In the genomic region with DNA sequence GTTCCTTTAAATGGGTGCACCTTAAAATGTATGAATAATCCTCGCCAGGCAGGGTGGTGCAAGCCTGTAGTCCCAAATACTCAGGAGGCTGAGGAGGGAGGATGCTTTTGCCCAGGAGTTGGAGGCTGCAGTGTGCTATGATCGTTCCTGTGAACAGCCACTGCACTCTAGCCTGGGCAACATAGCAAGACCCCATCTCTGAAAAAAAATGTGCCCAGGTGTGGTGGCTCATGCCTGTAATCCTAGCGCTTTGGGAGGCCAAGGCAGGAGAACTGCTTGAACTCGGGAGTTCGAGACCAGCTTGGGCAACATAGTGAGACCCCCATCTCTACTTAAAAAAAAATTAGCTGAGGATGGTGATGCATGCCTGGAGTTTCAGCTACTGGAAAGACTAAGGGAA, we compare ENCODE assay signal across 14 cellular contexts. TPM values are rescaled to one million over a fixed set of nuclear protein-coding genes. Genes with fewer than 3 reads are reported as not detected.
DNase-seq lines count a peak whose midpoint lies in the region; ATAC-seq and TF ChIP-seq lines count a peak whose summit lies in the region.
"Had no signal": no experiment of that assay in that cellular context is flagged by ENCODE, and none has a peak within 500 bp of the region (broad histone marks: within the 10 kb centered on the region; RNA-seq: fewer than 3 reads in every experiment).

No MANE protein-coding gene starts in this region.

- no peak for DNase-seq in activated T-cell treated with anti-CD3 and anti-CD28 coated beads, Interleukin-2, amount 50 U/mL, for 72 hours
- no peak for DNase-seq in activated T-cell treated with anti-CD3 and anti-CD28 coated beads, Interleukin-2, amount 50 U/mL, for 1 hour
- DNase-seq in OCI-LY7 (ENCODE audit: low spot score) (no peak), esophagus muscularis mucosa (ENCODE audit: extremely low spot score) (no peak), stomach (no peak)
- no peak for DNase-seq in activated CD8-positive, alpha-beta memory T cell treated with anti-CD3 and anti-CD28 coated beads, Interleukin-2, amount 50 U/mL, for 4 hours
- DNase-seq in activated CD8-positive, alpha-beta memory T cell treated with anti-CD3 and anti-CD28 coated beads, Interleukin-2, amount 10 ng/mL, durations not matched to agents 7 days and 5 days: no peak
- DNase-seq: ACHN, activated B cell treated with CpG ODN at 0.5 μM for 24 hours, COR-L47, NCI-H510A, retina, thyroid gland had no signal

- BruUV-seq in OCI-LY7 (replicated peaks; lab: Mats Ljungman, UMichigan): no TSS peak

- H3K9me3 Mint-ChIP-seq in activated T-cell treated with anti-CD3 and anti-CD28 coated beads, Interleukin-2, amount 50 U/mL, for 72 hours: no peaks in the 10 kb centered on the region
- H3K9me3 Mint-ChIP-seq in activated CD8-positive, alpha-beta memory T cell treated with anti-CD3 and anti-CD28 coated beads, Interleukin-2, amount 10 ng/mL, durations not matched to agents 7 days and 5 days (ENCODE audit: low read depth): no peaks in the 10 kb centered on the region
- H3K9me3 Mint-ChIP-seq: activated B cell treated with CpG ODN at 0.5 μM for 24 hours had no signal

- CTCF ChIA-PET in OCI-LY7 (lab: Charles Lee; ENCODE audit: unreplicated experiment): no interaction called here
- CTCF ChIA-PET in activated CD8-positive, alpha-beta memory T cell treated with anti-CD3 and anti-CD28 coated beads, Interleukin-2, amount 10 ng/mL, durations not matched to agents 7 days and 5 days (lab: Charles Lee): no interaction called here

- WGBS in esophagus muscularis mucosa: 91% methylated on average over 5 of the region's 5 CpGs
- 93 to 99% (median 97%) methylated on average over 5 of the region's 5 CpGs for WGBS in stomach, 5 donors

- peak overlapping the region; percentile 82 for H3K4me2 ChIP-seq in OCI-LY7 (ENCODE audit: low read length)

- peaks cover 18% of the 10 kb centered on the region for H3K4me1 Mint-ChIP-seq in activated T-cell treated with anti-CD3 and anti-CD28 coated beads, Interleukin-2, amount 50 U/mL, for 72 hours (ENCODE audit: low read depth)
- H3K4me1 Mint-ChIP-seq in activated CD8-positive, alpha-beta memory T cell treated with anti-CD3 and anti-CD28 coated beads, Interleukin-2, amount 10 ng/mL, durations not matched to agents 7 days and 5 days: peaks cover 14% of the 10 kb centered on the region

- peaks cover 19% of the 10 kb centered on the region; the same call in 1 of the 2 replicates for H3K79me2 ChIP-seq in OCI-LY7 (ENCODE audit: insufficient read depth, low read depth, low read length)

- H3K27ac Mint-ChIP-seq in activated T-cell treated with anti-CD3 and anti-CD28 coated beads, Interleukin-2, amount 50 U/mL, for 72 hours: no peak overlapping the region
- H3K27ac Mint-ChIP-seq in activated CD8-positive, alpha-beta memory T cell treated with anti-CD3 and anti-CD28 coated beads, Interleukin-2, amount 10 ng/mL, durations not matched to agents 7 days and 5 days: no peak overlapping the region

- peak overlapping the region; percentile 92 to 95 for H3K4me3 Mint-ChIP-seq in activated T-cell treated with anti-CD3 and anti-CD28 coated beads, Interleukin-2, amount 50 U/mL, for 72 hours
- no peak overlapping the region for H3K4me3 Mint-ChIP-seq in activated CD8-positive, alpha-beta memory T cell treated with anti-CD3 and anti-CD28 coated beads, Interleukin-2, amount 10 ng/mL, durations not matched to agents 7 days and 5 days

- H3K27me3 Mint-ChIP-seq in activated T-cell treated with anti-CD3 and anti-CD28 coated beads, Interleukin-2, amount 50 U/mL, for 72 hours (ENCODE audit: low read depth): no peaks in the 10 kb centered on the region
- peaks cover 5% of the 10 kb centered on the region for H3K27me3 Mint-ChIP-seq in activated CD8-positive, alpha-beta memory T cell treated with anti-CD3 and anti-CD28 coated beads, Interleukin-2, amount 10 ng/mL, durations not matched to agents 7 days and 5 days

- no peaks in the 10 kb centered on the region for H3K36me3 ChIP-seq in OCI-LY7 (ENCODE audit: insufficient read depth, low read length)
- H3K36me3 ChIP-seq in esophagus muscularis mucosa: no peaks in the 10 kb centered on the region
- no peaks in the 10 kb centered on the region for H3K36me3 ChIP-seq in stomach
- H3K36me3 ChIP-seq: thyroid gland had no signal

- H3K27ac ChIP-seq in OCI-LY7 (ENCODE audit: low read depth, low read length, poor library complexity, severe bottlenecking) (peak overlapping the region; percentile 84), esophagus muscularis mucosa (replicated peaks in 1 of 4) (peak overlapping the region; percentile 89 to 96 (median 92)), stomach (peak overlapping the region in 4 of 5 donors; percentile 88 to 95 (median 90))

- H2AFZ ChIP-seq in OCI-LY7 (ENCODE audit: low read length): no peak overlapping the region

- H3K4me3 ChIP-seq in OCI-LY7 (ENCODE audit: low read depth, low read length, poor library complexity, severe bottlenecking): peak overlapping the region; percentile 77
- H3K4me3 ChIP-seq in esophagus muscularis mucosa: peak overlapping the region; percentile 66 to 86 (median 74)
- peak overlapping the region; percentile 67 to 80 (median 72) for H3K4me3 ChIP-seq in stomach
- H3K4me3 ChIP-seq: thyroid gland had no signal

- no peaks in the 10 kb centered on the region for H3K36me3 Mint-ChIP-seq in activated T-cell treated with anti-CD3 and anti-CD28 coated beads, Interleukin-2, amount 50 U/mL, for 72 hours (ENCODE audit: insufficient read depth in 2 of 2)
- H3K36me3 Mint-ChIP-seq in activated CD8-positive, alpha-beta memory T cell treated with anti-CD3 and anti-CD28 coated beads, Interleukin-2, amount 10 ng/mL, durations not matched to agents 7 days and 5 days: no peaks in the 10 kb centered on the region

- TF ChIP-seq EP300 in esophagus muscularis mucosa (IDR thresholded peaks at IDR 0.05): no peak
- TF ChIP-seq EP300 in stomach (IDR thresholded peaks at IDR 0.05): no peak

- H3K9me2 ChIP-seq in OCI-LY7 (ENCODE audit: insufficient read depth, low read length): no peaks in the 10 kb centered on the region

- intact Hi-C loops in OCI-LY7 (cut with micrococcal nuclease; ENCODE audit: unreplicated experiment): no loop called here
- intact Hi-C loops in esophagus muscularis mucosa (cut with DNase I): no loop called here
- intact Hi-C loops in stomach (cut with DNase I; ENCODE audit: low total_unique reads): no loop called here

- H3K4me1 ChIP-seq in OCI-LY7 (ENCODE audit: insufficient read depth, low read length, poor library complexity, severe bottlenecking) (peaks cover 35% of the 10 kb centered on the region), esophagus muscularis mucosa (peaks cover 65 to 69% (median 68%) of the 10 kb centered on the region in 4 donors), stomach (peaks cover 36 to 75% (median 56%) of the 10 kb centered on the region in 4 donors)

- POLR2A ChIA-PET in OCI-LY7 (lab: Charles Lee): interaction anchor here (0.7 to 1.1 kb wide), 2 partner anchors 34 to 191 kb away, joined by 3 to 7 read pairs; no protein-coding TSS in a partner anchor

- no peaks in the 10 kb centered on the region for H3K27me3 ChIP-seq in esophagus muscularis mucosa
- H3K27me3 ChIP-seq in stomach: no peaks in the 10 kb centered on the region
- H3K27me3 ChIP-seq: thyroid gland had no signal

- TF ChIP-seq POLR2A in esophagus muscularis mucosa (IDR thresholded peaks at IDR 0.05; ENCODE audit: low read depth): no peak
- no peak for TF ChIP-seq POLR2A in stomach (IDR thresholded peaks at IDR 0.05)

- TF ChIP-seq CTCF in OCI-LY7 (conservative IDR thresholded peaks at IDR 0.05; ENCODE audit: low read length) (no peak), esophagus muscularis mucosa (IDR thresholded peaks at IDR 0.05) (no peak), stomach (IDR thresholded peaks at IDR 0.05) (no peak)

- ATAC-seq in activated T-cell treated with anti-CD3 and anti-CD28 coated beads, Interleukin-2, amount 50 U/mL, for 72 hours (replicated peaks in 1 of 2): no peak
- no peak for ATAC-seq in activated CD8-positive, alpha-beta memory T cell treated with anti-CD3 and anti-CD28 coated beads, Interleukin-2, amount 10 ng/mL, durations not matched to agents 7 days and 5 days
- ATAC-seq in GM21526 (IDR thresholded peaks at IDR 0.05; ENCODE audit: low FRiP score, unreplicated experiment): no peak

- no peaks in the 10 kb centered on the region for H4K20me1 ChIP-seq in OCI-LY7 (ENCODE audit: insufficient read depth, low read length)

- H3K9me3 ChIP-seq in OCI-LY7 (ENCODE audit: low read length) (no peaks in the 10 kb centered on the region), esophagus muscularis mucosa (no peaks in the 10 kb centered on the region), stomach (no peaks in the 10 kb centered on the region)
- H3K9me3 ChIP-seq: thyroid gland had no signal

RNA-seq across cellular contexts. Expression of a gene that starts 39.6 kb away (rescaled TPM):
- total RNA-seq in activated T-cell treated with anti-CD3 and anti-CD28 coated beads, Interleukin-2, amount 50 U/mL, for 72 hours: 10 to 100 TPM; 10.2 to 12.2 TPM
- 19.7 and 25.6 TPM in 2 replicates for total RNA-seq in OCI-LY7 (2014; rRNA removed; shearing (Covaris generic))
- total RNA-seq in OCI-LY7 (2022) (45.1 and 46.2 TPM in 2 replicates), esophagus muscularis mucosa (100 to 1,000 TPM in 2 of 4 donors, 10 to 100 TPM in 2; 59.6 to 134 (median 108) TPM), stomach (1,000 to 10,000 TPM in 1 of 5 donors, 100 to 1,000 TPM in 1, 10 to 100 TPM in 3; 47.2 to 2,520 (median 84.1) TPM)
- 10 to 100 TPM in 2 of 3 donors, 1 to 10 TPM in 1; 6.1 to 15.0 (median 11.9) TPM for polyA plus RNA-seq in stomach
- total RNA-seq in activated CD8-positive, alpha-beta memory T cell treated with anti-CD3 and anti-CD28 coated beads, Interleukin-2, amount 10 ng/mL, durations not matched to agents 7 days and 5 days: 10 to 100 TPM; 10.4 to 15.1 TPM

RNA-seq across cellular contexts. Expression of a gene that starts 58.6 kb away (rescaled TPM):
- 10 to 100 TPM; 52.0 to 58.1 TPM for total RNA-seq in activated T-cell treated with anti-CD3 and anti-CD28 coated beads, Interleukin-2, amount 50 U/mL, for 72 hours
- 50.7 and 60.6 TPM in 2 replicates for total RNA-seq in OCI-LY7 (2014; rRNA removed; shearing (Covaris generic))
- total RNA-seq in OCI-LY7 (2022): 84.1 and 85.0 TPM in 2 replicates
- total RNA-seq in esophagus muscularis mucosa: 10 to 100 TPM; 11.2 to 18.4 (median 14.3) TPM
- 10 to 100 TPM; 13.8 to 27.2 (median 16.9) TPM for total RNA-seq in stomach
- polyA plus RNA-seq in stomach: 10 to 100 TPM; 18.4 to 20.6 (median 18.8) TPM
- total RNA-seq in activated CD8-positive, alpha-beta memory T cell treated with anti-CD3 and anti-CD28 coated beads, Interleukin-2, amount 10 ng/mL, durations not matched to agents 7 days and 5 days: 10 to 100 TPM; 53.7 to 75.6 TPM
